Comparison of ENCODE assay signal across 11 cellular contexts in genomic region chr9:78783743-78784142, GRCh38.
DNase-seq lines count a peak whose midpoint lies in the region; ATAC-seq and TF ChIP-seq lines count a peak whose summit lies in the region.
"Had no signal": no experiment of that assay in that cellular context is flagged by ENCODE, and none has a peak within 500 bp of the region (broad histone marks: within the 10 kb centered on the region; RNA-seq: fewer than 3 reads in every experiment).

No MANE protein-coding gene starts in this region.

- H2AFZ ChIP-seq in mammary epithelial cell (ENCODE audit: low read depth, low read length) = no peak overlapping the region

- H3K9ac ChIP-seq in mammary epithelial cell (ENCODE audit: insufficient read depth, low read length) = no peak overlapping the region

- ATAC-seq in HG03565 (IDR thresholded peaks at IDR 0.05; ENCODE audit: unreplicated experiment) = peak; percentile 65
- no peak for ATAC-seq in GM19395 (IDR thresholded peaks at IDR 0.05; ENCODE audit: unreplicated experiment)

- H3K36me3 ChIP-seq in mammary epithelial cell (ENCODE audit: insufficient read depth, low read length) = no peaks in the 10 kb centered on the region
- no peaks in the 10 kb centered on the region for H3K36me3 ChIP-seq in testis (ENCODE audit: low read depth, missing control alignments)
- H3K36me3 ChIP-seq: thyroid gland had no signal

- H4K20me1 ChIP-seq in mammary epithelial cell (ENCODE audit: insufficient read depth, low read length) = no peaks in the 10 kb centered on the region

- dilution Hi-C loops in mammary epithelial cell (cut with HindIII; ENCODE audit: low sequenced_read_pairs) = no loop called here

- H3K4me3 ChIP-seq in mammary epithelial cell (replicated peaks in 1 of 3; ENCODE audit: insufficient read depth in 1 of 3, low read depth in 2 of 3, low read length in 3 of 3) (no peak overlapping the region), testis (no peak overlapping the region)
- H3K4me3 ChIP-seq: thyroid gland had no signal

- TF ChIP-seq POLR2A in testis (IDR thresholded peaks at IDR 0.05) = no peak

- BruUV-seq in mammary epithelial cell (replicated peaks; lab: Mats Ljungman, UMichigan) = no TSS peak

- intact Hi-C loops in mammary epithelial cell (cut with micrococcal nuclease) = no loop called here
- intact Hi-C loops in testis (cut with DNase I; ENCODE audit: low total_unique reads) = no loop called here

- CTCF ChIA-PET in mammary epithelial cell (lab: Charles Lee; ENCODE audit: low non-redundant PET) = no interaction called here

- DNase-seq in NCI-H82 (lab: John Stamatoyannopoulos, UW) (peak; percentile 9), NCI-H82 treated with DMSO at 0.1 percent for 48 hours (lab: John Stamatoyannopoulos, UW; ENCODE audit: unreplicated experiment) (no peak), mammary epithelial cell (no peak), testis (no peak), DMS153 treated with DMSO at 0.1 percent for 48 hours (lab: John Stamatoyannopoulos, UW; ENCODE audit: unreplicated experiment) (no peak)
- DNase-seq in activated CD4-positive, CD25-positive, alpha-beta regulatory T cell (lab: John Stamatoyannopoulos, UW) = no peak
- DNase-seq: NCI-H2029, nucleus accumbens, thyroid gland had no signal

- in situ Hi-C loops in mammary epithelial cell (cut with MboI; ENCODE audit: low sequenced_read_pairs in 2 of 2) = no loop called here

- H3K27ac ChIP-seq in mammary epithelial cell (ENCODE audit: insufficient read depth, low read depth, low read length) = no peak overlapping the region
- H3K27ac ChIP-seq in testis = no peak overlapping the region
- H3K27ac ChIP-seq: thyroid gland had no signal

- H3K9me3 ChIP-seq in mammary epithelial cell (replicated peaks; ENCODE audit: insufficient read depth, low read length) (no peaks in the 10 kb centered on the region), testis (no peaks in the 10 kb centered on the region)
- H3K9me3 ChIP-seq: thyroid gland had no signal

- TF ChIP-seq CTCF in mammary epithelial cell (conservative IDR thresholded peaks at IDR 0.05 in 1 of 2, IDR thresholded peaks at IDR 0.05 in 1 of 2; ENCODE audit: extremely low read depth in 1 of 2, insufficient read depth in 1 of 2, low read depth in 1 of 2, low read length in 2 of 2) = peak; percentile 41
- TF ChIP-seq CTCF in testis (IDR thresholded peaks at IDR 0.05) = peak in 2 of 3 experiments; percentile 16 to 19

- no peaks in the 10 kb centered on the region for H3K79me2 ChIP-seq in mammary epithelial cell (ENCODE audit: insufficient read depth, low read length)

- H3K4me1 ChIP-seq in mammary epithelial cell (ENCODE audit: insufficient read depth, low read length) (no peaks in the 10 kb centered on the region), testis (no peaks in the 10 kb centered on the region)
- H3K4me1 ChIP-seq: thyroid gland had no signal

- H3K4me2 ChIP-seq in mammary epithelial cell (ENCODE audit: insufficient read depth, low read depth, low read length) = no peak overlapping the region

- no peaks in the 10 kb centered on the region for H3K27me3 ChIP-seq in mammary epithelial cell (ENCODE audit: insufficient read depth, low read length)
- no peaks in the 10 kb centered on the region for H3K27me3 ChIP-seq in testis
- H3K27me3 ChIP-seq: thyroid gland had no signal
